15 cellular contexts compared by ENCODE assay signal in genomic region chr20:50399003-50399916, GRCh38.
A peak's percentile ranks its signal among the peaks of the same experiment; 100 is the strongest.
DNase-seq lines count a peak whose midpoint lies in the region; ATAC-seq and TF ChIP-seq lines count a peak whose summit lies in the region.
"Had no signal": no experiment of that assay in that cellular context is flagged by ENCODE, and none has a peak within 500 bp of the region (broad histone marks: within the 10 kb centered on the region; RNA-seq: fewer than 3 reads in every experiment).

No MANE protein-coding gene starts in this region.

- H3K27ac Mint-ChIP-seq in MCF 10A (ENCODE audit: low read depth, unreplicated experiment) = peak overlapping the region; percentile 39
- no peak overlapping the region for H3K27ac Mint-ChIP-seq in HFFc6
- H3K27ac Mint-ChIP-seq: activated CD8-positive, alpha-beta T cell treated with anti-CD3 and anti-CD28 coated beads for 36 hours; B cell had no signal

- DNase-seq in C1 segment of cervical spinal cord (lab: John Stamatoyannopoulos, UW) = peak in 10 of 14 donors; percentile 9 to 72 (median 27)
- no peak for DNase-seq in MCF 10A (ENCODE audit: unreplicated experiment)
- peak; percentile 11 to 29 for DNase-seq in hippocampal formation (lab: John Stamatoyannopoulos, UW)
- DNase-seq in renal cortical epithelial cell (ENCODE audit: low read depth) = peak; percentile 64
- no peak for DNase-seq in activated T-cell treated with anti-CD3 and anti-CD28 coated beads, Interleukin-2, amount 50 U/mL, for 1 hour
- no peak for DNase-seq in HFFc6
- no peak for DNase-seq in activated effector memory CD4-positive, alpha-beta T cell treated with anti-CD3 and anti-CD28 coated beads, Interleukin-2, amount 50 U/mL, for 16 hours
- DNase-seq: activated CD8-positive, alpha-beta T cell treated with anti-CD3 and anti-CD28 coated beads for 36 hours; brain microvascular endothelial cell; MV-4-11; NCI-H774; stimulated activated CD4-positive, alpha-beta T cell treated with anti-CD3 and anti-CD28 coated beads, Interleukin-4, amount 100 ng/mL, for 4 hours had no signal

- H3K27me3 Mint-ChIP-seq in MCF 10A (ENCODE audit: insufficient read depth, unreplicated experiment) (no peaks in the 10 kb centered on the region), HFFc6 (ENCODE audit: insufficient read depth) (peaks cover 4% of the 10 kb centered on the region)
- H3K27me3 Mint-ChIP-seq: activated CD8-positive, alpha-beta T cell treated with anti-CD3 and anti-CD28 coated beads for 36 hours had no signal

- H3K36me3 Mint-ChIP-seq in MCF 10A (ENCODE audit: insufficient read depth, unreplicated experiment) = no peaks in the 10 kb centered on the region
- H3K36me3 Mint-ChIP-seq in HFFc6 (ENCODE audit: low read depth) = no peaks in the 10 kb centered on the region

- intact Hi-C loops in MCF 10A (cut with micrococcal nuclease) = no loop called here

- no peak for ATAC-seq in GM21529 (IDR thresholded peaks at IDR 0.05; ENCODE audit: unreplicated experiment)
- ATAC-seq: activated CD8-positive, alpha-beta T cell treated with anti-CD3 and anti-CD28 coated beads for 36 hours; HCT116 had no signal

- no peak overlapping the region for H3K4me3 Mint-ChIP-seq in MCF 10A (ENCODE audit: unreplicated experiment)
- H3K4me3 Mint-ChIP-seq in HFFc6 = no peak overlapping the region
- H3K4me3 Mint-ChIP-seq: activated CD8-positive, alpha-beta T cell treated with anti-CD3 and anti-CD28 coated beads for 36 hours; B cell had no signal

- no peak for TF ChIP-seq CTCF in MCF 10A (IDR thresholded peaks at IDR 0.05; ENCODE audit: unreplicated experiment)
- no peak for TF ChIP-seq CTCF in HFFc6 (IDR thresholded peaks at IDR 0.05)

- CTCF ChIA-PET in MCF 10A (lab: Yijun Ruan, JAX) = interaction anchor here (0.6 to 0.9 kb wide), 3 partner anchors 28 to 279 kb away, joined by 3 to 4 read pairs (median 4); no protein-coding TSS in a partner anchor

- no TSS peak for BruUV-seq in MCF 10A (replicated peaks; lab: Mats Ljungman, UMichigan)

- peaks cover 35% of the 10 kb centered on the region for H3K4me1 Mint-ChIP-seq in MCF 10A (ENCODE audit: insufficient read depth, unreplicated experiment)
- H3K4me1 Mint-ChIP-seq in HFFc6 (ENCODE audit: low read depth) = peaks cover 35% of the 10 kb centered on the region

- H3K9me3 Mint-ChIP-seq in MCF 10A (ENCODE audit: unreplicated experiment) (no peaks in the 10 kb centered on the region), HFFc6 (no peaks in the 10 kb centered on the region)
- H3K9me3 Mint-ChIP-seq: activated CD8-positive, alpha-beta T cell treated with anti-CD3 and anti-CD28 coated beads for 36 hours had no signal

- POLR2A ChIA-PET in MCF 10A (lab: Yijun Ruan, JAX) = interaction anchor here (1.0 to 1.4 kb wide), 2 partner anchors 64 to 209 kb away, joined by 3 to 5 read pairs; partner anchors contain the start of gene CEBPB

Comparison
In these comparisons a context has a peak if more than half of its experiments do, and no peak if none do; other contexts are left out.
1. DNase-seq: peak in C1 segment of cervical spinal cord (10 of 14), hippocampal formation (2 of 2) and renal cortical epithelial cell (single experiment); none in MCF 10A (single experiment), activated T-cell treated with anti-CD3 and anti-CD28 coated beads, Interleukin-2, amount 50 U/mL, for 1 hour (single experiment), HFFc6 (single experiment) and activated effector memory CD4-positive, alpha-beta T cell treated with anti-CD3 and anti-CD28 coated beads, Interleukin-2, amount 50 U/mL, for 16 hours (single experiment).